ENCODE assay signal across 1 cellular context in genomic region chr13:52011690-52012511, GRCh38.
TF ChIP-seq lines count a peak whose summit lies in the region.

ALG11 (plus strand) TSS chr13:52012398; CDS start chr13:52012419, 21 bp downstream.

TF ChIP-seq in HEK293, 187 proteins besides CTCF, POLR2A, EP300 and RAD21 (continued from another document and continues in another):
- TF ChIP-seq ZBTB49 (tag by site-specific recombination; IDR thresholded peaks at IDR 0.05; ENCODE audit: low read depth) (no peak), ZNF558 (tag by site-specific recombination; IDR thresholded peaks at IDR 0.05) (no peak), INSM2 (tag by site-specific recombination; IDR thresholded peaks at IDR 0.05) (no peak; the same call in 1 of the 2 replicates), ZFP41 (tag by site-specific recombination; IDR thresholded peaks at IDR 0.05; ENCODE audit: borderline replicate concordance) (no peak), ZNF26 (tag by site-specific recombination; IDR thresholded peaks at IDR 0.05) (no peak), ZNF146 (tag by site-specific recombination; IDR thresholded peaks at IDR 0.05) (no peak), EGR2 (tag by site-specific recombination; IDR thresholded peaks at IDR 0.05; ENCODE audit: low read depth) (peak; percentile 79), SCRT2 (tag by site-specific recombination; IDR thresholded peaks at IDR 0.05) (no peak), ZNF48 (tag by site-specific recombination; IDR thresholded peaks at IDR 0.05) (no peak), ZNF112 (tag by site-specific recombination; IDR thresholded peaks at IDR 0.05) (no peak), ZNF548 (tag by site-specific recombination; IDR thresholded peaks at IDR 0.05) (no peak), GLI2 (tag by site-specific recombination; IDR thresholded peaks at IDR 0.05; ENCODE audit: borderline replicate concordance, low read depth) (no peak), ZBTB8A (tag by site-specific recombination; IDR thresholded peaks at IDR 0.05) (peak; percentile 97), ZNF23 (tag by site-specific recombination; IDR thresholded peaks at IDR 0.05; ENCODE audit: borderline replicate concordance) (no peak), ZNF37A (tag by site-specific recombination; IDR thresholded peaks at IDR 0.05) (no peak), ZNF148 (tag by site-specific recombination; IDR thresholded peaks at IDR 0.05; ENCODE audit: borderline replicate concordance) (no peak), ZNF660 (tag by site-specific recombination; IDR thresholded peaks at IDR 0.05) (no peak), ZNF623 (tag by site-specific recombination; IDR thresholded peaks at IDR 0.05) (no peak), ZNF354C (tag by site-specific recombination; IDR thresholded peaks at IDR 0.05; ENCODE audit: borderline replicate concordance, low read depth) (no peak), ZNF785 (tag by site-specific recombination; IDR thresholded peaks at IDR 0.05) (no peak), ZNF580 (tag by site-specific recombination; IDR thresholded peaks at IDR 0.05) (no peak), HOXD13 (CRISPR knock-in tag; IDR thresholded peaks at IDR 0.05; ENCODE audit: borderline replicate concordance) (no peak), ZNF521 (tag by site-specific recombination; IDR thresholded peaks at IDR 0.05) (no peak), GLIS1 (tag by site-specific recombination; IDR thresholded peaks at IDR 0.05) (peak; percentile 62; the same call in 1 of the 2 replicates), ZBTB44 (tag by site-specific recombination; IDR thresholded peaks at IDR 0.05) (no peak), ZNF791 (tag by site-specific recombination; IDR thresholded peaks at IDR 0.05) (no peak), ZNF174 (tag by site-specific recombination; IDR thresholded peaks at IDR 0.05) (no peak), ZBTB17 (tag by site-specific recombination; IDR thresholded peaks at IDR 0.05) (peak; percentile 6; the same call in 1 of the 2 replicates), ZNF19 (tag by site-specific recombination; IDR thresholded peaks at IDR 0.05; ENCODE audit: low read depth) (no peak), OVOL3 (tag by site-specific recombination; IDR thresholded peaks at IDR 0.05) (no peak), SP7 (tag by site-specific recombination; IDR thresholded peaks at IDR 0.05) (peak; percentile 57; the same call in 1 of the 2 replicates), ZNF426 (tag by site-specific recombination; IDR thresholded peaks at IDR 0.05) (no peak), GFI1B (tag by site-specific recombination; IDR thresholded peaks at IDR 0.05) (no peak), ZBTB1 (tag by site-specific recombination; IDR thresholded peaks at IDR 0.05) (peak; percentile 54; the same call in 1 of the 2 replicates), YY1 (tag by site-specific recombination; IDR thresholded peaks at IDR 0.05) (peak; percentile 71), ELK4 (IDR thresholded peaks at IDR 0.05; ENCODE audit: borderline replicate concordance, low read depth, low read length) (no peak), RBAK (tag by site-specific recombination; IDR thresholded peaks at IDR 0.05) (no peak), PRDM1 (tag by site-specific recombination; IDR thresholded peaks at IDR 0.05) (peak; percentile 92), ZXDB (tag by site-specific recombination; IDR thresholded peaks at IDR 0.05) (0 out of 2 replicates have a peak, but pooled peaks have one; percentile 28), ZNF214 (tag by site-specific recombination; IDR thresholded peaks at IDR 0.05; ENCODE audit: borderline replicate concordance) (no peak), ZNF416 (tag by site-specific recombination; IDR thresholded peaks at IDR 0.05) (no peak), ZNF157 (tag by site-specific recombination; IDR thresholded peaks at IDR 0.05) (no peak), GLIS2 (tag by site-specific recombination; IDR thresholded peaks at IDR 0.05) (peak; percentile 84), ZNF16 (tag by site-specific recombination; IDR thresholded peaks at IDR 0.05; ENCODE audit: low read depth) (no peak), TCF7L2 (IDR thresholded peaks at IDR 0.05; ENCODE audit: borderline replicate concordance, low read depth, low read length) (no peak), KLF17 (tag by site-specific recombination; IDR thresholded peaks at IDR 0.05) (no peak), ZFP3 (tag by site-specific recombination; IDR thresholded peaks at IDR 0.05; ENCODE audit: low read depth) (no peak), ZNF560 (tag by site-specific recombination; IDR thresholded peaks at IDR 0.05; ENCODE audit: borderline replicate concordance) (no peak), ZNF501 (tag by site-specific recombination; IDR thresholded peaks at IDR 0.05) (no peak; the same call in 1 of the 2 replicates), ZNF132 (tag by site-specific recombination; IDR thresholded peaks at IDR 0.05; ENCODE audit: borderline replicate concordance) (no peak), ZNF777 (tag by site-specific recombination; IDR thresholded peaks at IDR 0.05; ENCODE audit: borderline replicate concordance) (peak; percentile 52; the same call in 1 of the 2 replicates), ZNF610 (tag by site-specific recombination; IDR thresholded peaks at IDR 0.05; ENCODE audit: borderline replicate concordance) (no peak), TSHZ1 (tag by site-specific recombination; IDR thresholded peaks at IDR 0.05; ENCODE audit: borderline replicate concordance) (peak; percentile 90), ZBTB21 (tag by site-specific recombination; IDR thresholded peaks at IDR 0.05) (no peak), SALL2 (tag by site-specific recombination; IDR thresholded peaks at IDR 0.05; ENCODE audit: borderline replicate concordance) (no peak), ZNF701 (tag by site-specific recombination; IDR thresholded peaks at IDR 0.05) (no peak), ZNF830 (tag by site-specific recombination; IDR thresholded peaks at IDR 0.05; ENCODE audit: low read depth) (no peak)
